Comparison of ENCODE assay signal across 17 cellular contexts in the genomic region with DNA sequence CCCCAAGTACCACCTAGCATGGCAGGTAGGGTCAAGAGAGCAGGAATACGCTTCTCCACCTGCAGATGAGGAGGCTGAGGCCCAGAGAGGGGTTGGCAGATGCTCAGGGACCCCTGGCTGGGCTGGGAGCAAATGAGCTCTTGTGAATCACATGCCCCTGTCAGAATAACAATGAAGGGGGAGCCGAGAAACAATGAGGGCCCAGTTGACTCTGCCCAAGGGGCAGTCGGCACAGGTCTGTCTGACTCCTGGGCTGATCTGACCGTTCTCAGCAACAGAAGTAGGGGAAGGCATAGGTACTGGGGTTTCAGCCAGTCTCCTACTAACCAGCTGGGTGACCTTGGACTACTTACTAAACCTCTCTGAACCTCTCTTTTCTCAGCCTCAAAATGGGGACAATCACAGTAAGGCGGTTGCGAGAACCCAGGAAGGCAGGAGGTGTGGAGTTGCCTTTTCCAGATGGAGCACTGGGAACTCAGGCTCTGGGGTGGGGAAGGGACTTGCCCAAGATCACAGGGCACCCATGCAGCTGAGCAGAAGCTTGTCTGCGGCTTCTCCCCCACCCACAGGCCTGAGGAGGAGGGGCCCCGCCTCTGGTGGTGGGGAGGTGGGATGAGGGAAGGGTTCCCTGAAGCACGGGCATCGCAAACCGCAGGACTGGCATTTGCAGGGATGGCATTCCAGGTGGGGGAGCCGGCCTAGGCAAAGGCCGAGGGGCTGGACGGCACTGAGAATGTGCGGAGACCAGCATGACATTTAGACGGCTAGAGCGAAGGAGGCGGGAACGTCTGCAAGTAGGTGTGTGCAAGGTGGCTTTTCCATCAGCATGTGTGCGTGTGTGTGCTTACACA.
A peak's percentile ranks its signal among the peaks of the same experiment; 100 is the strongest.
DNase-seq lines count a peak whose midpoint lies in the region; ATAC-seq and TF ChIP-seq lines count a peak whose summit lies in the region.
"Had no signal": no experiment of that assay in that cellular context is flagged by ENCODE, and none has a peak within 500 bp of the region (broad histone marks: within the 10 kb centered on the region; RNA-seq: fewer than 3 reads in every experiment).

No MANE protein-coding gene starts in this region.

- H3K4me1 ChIP-seq in GM23338 (ENCODE audit: insufficient read depth) (peaks cover 37% of the 10 kb centered on the region), SJCRH30 (peaks cover 62% of the 10 kb centered on the region)

- H3K4me3 ChIP-seq in GM23338, result no peak overlapping the region
- peak overlapping the region; percentile 29 for H3K4me3 ChIP-seq in SJCRH30
- H3K4me3 ChIP-seq in skeletal muscle cell (ENCODE audit: low read depth, low read length), result peak overlapping the region; percentile 5

- peaks cover 12% of the 10 kb centered on the region for H3K27me3 Mint-ChIP-seq in GM23338 (ENCODE audit: insufficient read depth, low read depth, poor library complexity)

- ATAC-seq in GM23338 (peak; percentile 70), GM18873 (IDR thresholded peaks at IDR 0.05; ENCODE audit: low FRiP score, unreplicated experiment) (no peak)
- ATAC-seq: SK-N-SH treated with all-trans-retinoic acid at 6 μM for 48 hours had no signal

- H4K20me1 ChIP-seq in GM23338 (replicated peaks; ENCODE audit: insufficient read depth), result no peaks in the 10 kb centered on the region

- peak overlapping the region; percentile 55; the same call in 1 of the 2 replicates for H3K4me2 ChIP-seq in GM23338
- H3K4me2 ChIP-seq: KMS-11 had no signal

- H3F3A ChIP-seq in GM23338 (replicated peaks; ENCODE audit: low read depth), result 0 out of 2 replicates have a peak, but pooled peaks cover 3% of the 10 kb centered on the region

- peak overlapping the region; percentile 87; the same call in 1 of the 2 replicates for H2AFZ ChIP-seq in GM23338

- no peaks in the 10 kb centered on the region for H3K79me2 ChIP-seq in GM23338 (replicated peaks; ENCODE audit: insufficient read depth)

- DNase-seq in GM23338 (ENCODE audit: low spot score) (no peak), SJCRH30 (peak in 1 of 2 experiments; percentile 61), left kidney (ENCODE audit: low read depth, low spot score) (peak; percentile 86), skeletal muscle cell (ENCODE audit: low read depth) (no peak), SKM-1 treated with dmso at 0.1 percent for 144 hours (lab: John Stamatoyannopoulos, UW; ENCODE audit: unreplicated experiment) (no peak), AG08396 (ENCODE audit: low spot score) (no peak)
- DNase-seq: NCI-H1417, NCI-H187, NCI-H2107, NCI-H2227 treated with DMSO at 0.1 percent for 48 hours, NCI-H510A treated with DMSO at 0.1 percent for 48 hours, NCI-H774, SHP77 treated with DMSO at 0.1 percent for 48 hours had no signal

- no peaks in the 10 kb centered on the region for H3K36me3 Mint-ChIP-seq in GM23338 (ENCODE audit: low read depth)

- no peaks in the 10 kb centered on the region for H3K9me3 ChIP-seq in SJCRH30 (replicated peaks)

- no peak overlapping the region for H3K27ac Mint-ChIP-seq in GM23338

- no peak for TF ChIP-seq CTCF in GM23338 (conservative IDR thresholded peaks at IDR 0.05; ENCODE audit: low read depth in 2 of 2)

- no peak overlapping the region; the same call in 2 of the 3 replicates for H3K4me3 Mint-ChIP-seq in GM23338

- no peaks in the 10 kb centered on the region; the same call in 2 of the 3 replicates for H3K9me3 Mint-ChIP-seq in GM23338

- H3K9me2 ChIP-seq in GM23338 (ENCODE audit: insufficient read depth), result no peaks in the 10 kb centered on the region

- no peaks in the 10 kb centered on the region for H3K36me3 ChIP-seq in GM23338 (ENCODE audit: insufficient read depth)
- H3K36me3 ChIP-seq in SJCRH30, result no peaks in the 10 kb centered on the region

- peaks cover 34% of the 10 kb centered on the region for H3K4me1 Mint-ChIP-seq in GM23338

- H3K27me3 ChIP-seq in GM23338 (ENCODE audit: insufficient read depth), result no peaks in the 10 kb centered on the region
- no peaks in the 10 kb centered on the region for H3K27me3 ChIP-seq in SJCRH30

- H3K27ac ChIP-seq in GM23338 (ENCODE audit: low read depth) (no peak overlapping the region), SJCRH30 (peak overlapping the region; percentile 96)
- H3K27ac ChIP-seq: C4-2B, KMS-11 had no signal

TF ChIP-seq in GM23338, 12 proteins besides CTCF, POLR2A, EP300 and RAD21:
- no peak for TF ChIP-seq STAT1 (IDR thresholded peaks at IDR 0.05; ENCODE audit: unreplicated experiment)
- TF ChIP-seq JUNB (IDR thresholded peaks at IDR 0.05; ENCODE audit: unreplicated experiment), result no peak
- TF ChIP-seq, protein P1, sequence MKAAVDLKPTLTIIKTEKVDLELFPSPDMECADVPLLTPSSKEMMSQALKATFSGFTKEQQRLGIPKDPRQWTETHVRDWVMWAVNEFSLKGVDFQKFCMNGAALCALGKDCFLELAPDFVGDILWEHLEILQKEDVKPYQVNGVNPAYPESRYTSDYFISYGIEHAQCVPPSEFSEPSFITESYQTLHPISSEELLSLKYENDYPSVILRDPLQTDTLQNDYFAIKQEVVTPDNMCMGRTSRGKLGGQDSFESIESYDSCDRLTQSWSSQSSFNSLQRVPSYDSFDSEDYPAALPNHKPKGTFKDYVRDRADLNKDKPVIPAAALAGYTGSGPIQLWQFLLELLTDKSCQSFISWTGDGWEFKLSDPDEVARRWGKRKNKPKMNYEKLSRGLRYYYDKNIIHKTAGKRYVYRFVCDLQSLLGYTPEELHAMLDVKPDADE (IDR thresholded peaks at IDR 0.05), result no peak
- TF ChIP-seq, protein P2, sequence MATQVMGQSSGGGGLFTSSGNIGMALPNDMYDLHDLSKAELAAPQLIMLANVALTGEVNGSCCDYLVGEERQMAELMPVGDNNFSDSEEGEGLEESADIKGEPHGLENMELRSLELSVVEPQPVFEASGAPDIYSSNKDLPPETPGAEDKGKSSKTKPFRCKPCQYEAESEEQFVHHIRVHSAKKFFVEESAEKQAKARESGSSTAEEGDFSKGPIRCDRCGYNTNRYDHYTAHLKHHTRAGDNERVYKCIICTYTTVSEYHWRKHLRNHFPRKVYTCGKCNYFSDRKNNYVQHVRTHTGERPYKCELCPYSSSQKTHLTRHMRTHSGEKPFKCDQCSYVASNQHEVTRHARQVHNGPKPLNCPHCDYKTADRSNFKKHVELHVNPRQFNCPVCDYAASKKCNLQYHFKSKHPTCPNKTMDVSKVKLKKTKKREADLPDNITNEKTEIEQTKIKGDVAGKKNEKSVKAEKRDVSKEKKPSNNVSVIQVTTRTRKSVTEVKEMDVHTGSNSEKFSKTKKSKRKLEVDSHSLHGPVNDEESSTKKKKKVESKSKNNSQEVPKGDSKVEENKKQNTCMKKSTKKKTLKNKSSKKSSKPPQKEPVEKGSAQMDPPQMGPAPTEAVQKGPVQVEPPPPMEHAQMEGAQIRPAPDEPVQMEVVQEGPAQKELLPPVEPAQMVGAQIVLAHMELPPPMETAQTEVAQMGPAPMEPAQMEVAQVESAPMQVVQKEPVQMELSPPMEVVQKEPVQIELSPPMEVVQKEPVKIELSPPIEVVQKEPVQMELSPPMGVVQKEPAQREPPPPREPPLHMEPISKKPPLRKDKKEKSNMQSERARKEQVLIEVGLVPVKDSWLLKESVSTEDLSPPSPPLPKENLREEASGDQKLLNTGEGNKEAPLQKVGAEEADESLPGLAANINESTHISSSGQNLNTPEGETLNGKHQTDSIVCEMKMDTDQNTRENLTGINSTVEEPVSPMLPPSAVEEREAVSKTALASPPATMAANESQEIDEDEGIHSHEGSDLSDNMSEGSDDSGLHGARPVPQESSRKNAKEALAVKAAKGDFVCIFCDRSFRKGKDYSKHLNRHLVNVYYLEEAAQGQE (IDR thresholded peaks at IDR 0.05; ENCODE audit: unreplicated experiment), result no peak
- no peak for TF ChIP-seq EZH2 (IDR thresholded peaks at IDR 0.05; ENCODE audit: low read depth, unreplicated experiment)
- TF ChIP-seq POLR2AphosphoS5 (IDR thresholded peaks at IDR 0.05; ENCODE audit: low read depth), result no peak
- no peak for TF ChIP-seq ZNF331 (CRISPR knock-in tag; IDR thresholded peaks at IDR 0.05; ENCODE audit: low read depth)
- TF ChIP-seq EZH2phosphoT487 (IDR thresholded peaks at IDR 0.05; ENCODE audit: unreplicated experiment), result no peak
